ENCODE assay signal across 22 cellular contexts in genomic region chr6:80223743-80224212, GRCh38.
DNase-seq lines count a peak whose midpoint lies in the region; ATAC-seq and TF ChIP-seq lines count a peak whose summit lies in the region.
"Had no signal": no experiment of that assay in that cellular context is flagged by ENCODE, and none has a peak within 500 bp of the region (broad histone marks: within the 10 kb centered on the region; RNA-seq: fewer than 3 reads in every experiment).

No MANE protein-coding gene starts in this region.

- no peaks in the 10 kb centered on the region for H3K79me2 ChIP-seq in GM23248 (ENCODE audit: insufficient read depth)

- H3K36me3 ChIP-seq in GM23248 (ENCODE audit: low read depth) (no peaks in the 10 kb centered on the region), ascending aorta (no peaks in the 10 kb centered on the region)

- 3 to 7% methylated on average over 3 of the region's 3 CpGs for WGBS in GM23248 (ENCODE audit: low coverage in 1 of 2, low lambda C conversion rate in 2 of 2, missing lambda C conversion rate in 2 of 2), 2 experiments
- WGBS in right cardiac atrium, result 67% methylated on average over 3 of the region's 3 CpGs

- no peak overlapping the region for H3K27ac Mint-ChIP-seq in immature natural killer cell
- H3K27ac Mint-ChIP-seq: activated CD4-positive, alpha-beta T cell treated with anti-CD3 and anti-CD28 coated beads, Interleukin-2, amount 10 ng/mL, durations not matched to agents 24 days and 14 days; effector memory CD8-positive, alpha-beta T cell; memory B cell; naive thymus-derived CD4-positive, alpha-beta T cell had no signal

- H3K27me3 ChIP-seq in GM23248 (replicated peaks; ENCODE audit: insufficient read depth) (no peaks in the 10 kb centered on the region), right cardiac atrium (ENCODE audit: control insufficient read depth, insufficient read depth) (no peaks in the 10 kb centered on the region), ascending aorta (no peaks in the 10 kb centered on the region)

- no peak for TF ChIP-seq CTCF in AG04449 (IDR thresholded peaks at IDR 0.05; ENCODE audit: insufficient read depth, low read length, missing control alignments)
- TF ChIP-seq CTCF in cardiac fibroblast (IDR thresholded peaks at IDR 0.05; ENCODE audit: low read depth, low read length), result no peak
- TF ChIP-seq CTCF in ascending aorta (IDR thresholded peaks at IDR 0.05), result no peak

- H3K4me1 Mint-ChIP-seq in immature natural killer cell, result no peaks in the 10 kb centered on the region
- H3K4me1 Mint-ChIP-seq: activated CD4-positive, alpha-beta T cell treated with anti-CD3 and anti-CD28 coated beads, Interleukin-2, amount 10 ng/mL, durations not matched to agents 24 days and 14 days; memory B cell had no signal

- H4K20me1 ChIP-seq in GM23248 (ENCODE audit: insufficient read depth), result no peaks in the 10 kb centered on the region

- no peaks in the 10 kb centered on the region for H3K9me2 ChIP-seq in GM23248 (ENCODE audit: insufficient read depth)

- H3F3A ChIP-seq in GM23248 (ENCODE audit: insufficient read depth), result peaks cover 22% of the 10 kb centered on the region

- peak overlapping the region; percentile 58 for H3K4me2 ChIP-seq in GM23248 (ENCODE audit: unreplicated experiment)

- H3K9ac ChIP-seq in GM23248, result peak overlapping the region; percentile 31; the same call in 1 of the 2 replicates

- DNase-seq in AG04449 (ENCODE audit: low read depth, low spot score), result peak; percentile 71
- DNase-seq in GM23248, result peak; percentile 89
- peak; percentile 27 to 63 for DNase-seq in cardiac fibroblast (ENCODE audit: low read depth in 2 of 2)
- DNase-seq in right cardiac atrium, result peak in 2 of 3 donors; percentile 32 to 66
- no peak for DNase-seq in ascending aorta (ENCODE audit: low spot score in 2 of 2)
- DNase-seq in immature natural killer cell, result no peak
- DNase-seq in NCI-H69 (lab: John Stamatoyannopoulos, UW), result no peak
- DNase-seq: activated CD4-positive, alpha-beta T cell treated with anti-CD3 and anti-CD28 coated beads, Interleukin-2, amount 10 ng/mL, durations not matched to agents 24 days and 14 days; activated effector memory CD4-positive, alpha-beta T cell treated with Interleukin-2 at 50 U/mL for 16 hours; amniotic stem cell; DMS 273 treated with DMSO at 0.1 percent for 48 hours; effector memory CD8-positive, alpha-beta T cell; GF-D8; hypothalamus; kidney; MV-4-11; naive thymus-derived CD4-positive, alpha-beta T cell; NCI-H187 had no signal

- H3K4me3 Mint-ChIP-seq in immature natural killer cell, result no peak overlapping the region
- H3K4me3 Mint-ChIP-seq: activated CD4-positive, alpha-beta T cell treated with anti-CD3 and anti-CD28 coated beads, Interleukin-2, amount 10 ng/mL, durations not matched to agents 24 days and 14 days; effector memory CD8-positive, alpha-beta T cell; memory B cell; naive thymus-derived CD4-positive, alpha-beta T cell had no signal

- peak; percentile 62 to 78 for ATAC-seq in right cardiac atrium
- ATAC-seq in HG02938 (IDR thresholded peaks at IDR 0.05; ENCODE audit: unreplicated experiment), result no peak
- ATAC-seq: effector memory CD8-positive, alpha-beta T cell; K562; naive thymus-derived CD4-positive, alpha-beta T cell had no signal

- intact Hi-C loops in right cardiac atrium (cut with DNase I), result no loop called here
- intact Hi-C loops in ascending aorta (cut with DNase I), result no loop called here

- CTCF ChIA-PET in AG04449 (lab: Yijun Ruan, JAX), result interaction anchor here (1.4 to 1.6 kb wide), 2 partner anchors 10 to 96 kb away, joined by 3 to 11 read pairs; no protein-coding TSS in a partner anchor

- peaks cover 0 to 1% (median 0%) of the 10 kb centered on the region in 3 donors for H3K27me3 Mint-ChIP-seq in immature natural killer cell (ENCODE audit: low read depth in 3 of 3)
- H3K27me3 Mint-ChIP-seq: activated CD4-positive, alpha-beta T cell treated with anti-CD3 and anti-CD28 coated beads, Interleukin-2, amount 10 ng/mL, durations not matched to agents 24 days and 14 days; effector memory CD8-positive, alpha-beta T cell; memory B cell; naive thymus-derived CD4-positive, alpha-beta T cell had no signal

- 0 out of 2 replicates have a peak overlapping the region, but pooled peaks have one; percentile 1 for H2AFZ ChIP-seq in GM23248

- H3K9me3 ChIP-seq in GM23248 (ENCODE audit: low read depth), result no peaks in the 10 kb centered on the region
- H3K9me3 ChIP-seq in right cardiac atrium (ENCODE audit: control insufficient read depth, low read length), result no peaks in the 10 kb centered on the region
- no peaks in the 10 kb centered on the region for H3K9me3 ChIP-seq in ascending aorta

- H3K9me3 Mint-ChIP-seq in immature natural killer cell, result peaks cover 0 to 6% (median 0%) of the 10 kb centered on the region in 6 donors
- H3K9me3 Mint-ChIP-seq: effector memory CD8-positive, alpha-beta T cell had no signal

- H3K4me1 ChIP-seq in GM23248 (ENCODE audit: insufficient read depth) (peaks cover 29% of the 10 kb centered on the region), right cardiac atrium (ENCODE audit: control insufficient read depth, insufficient read depth, low read length) (no peaks in the 10 kb centered on the region), ascending aorta (no peaks in the 10 kb centered on the region)

- H3K27ac ChIP-seq in GM23248 (peak overlapping the region; percentile 59), right cardiac atrium (ENCODE audit: low read length) (no peak overlapping the region), ascending aorta (no peak overlapping the region)

- H3K36me3 Mint-ChIP-seq in immature natural killer cell, result peaks cover 7 to 16% (median 16%) of the 10 kb centered on the region in 3 donors

- in situ Hi-C loops in GM23248 (cut with MboI), result loop anchor here (25.0 kb wide), 2 partner anchors 1239 to 1514 kb away; no protein-coding TSS in a partner anchor

- POLR2A ChIA-PET in AG04449 (lab: Yijun Ruan, JAX), result no interaction called here

- H3K4me3 ChIP-seq in AG04449 (ENCODE audit: low read depth, low read length) (no peak overlapping the region), GM23248 (peak overlapping the region; percentile 20; the same call in 1 of the 2 replicates), cardiac fibroblast (replicated peaks in 1 of 2; ENCODE audit: low read depth in 2 of 2, low read length in 2 of 2) (no peak overlapping the region), right cardiac atrium (ENCODE audit: low read length) (no peak overlapping the region), ascending aorta (no peak overlapping the region)
- H3K4me3 ChIP-seq: K562, skin epidermis had no signal

Comparison
In these comparisons a context has a peak if more than half of its experiments do, and no peak if none do; other contexts are left out.
1. DNase-seq: peak in AG04449 (single experiment), GM23248 (single experiment), cardiac fibroblast (2 of 2) and right cardiac atrium (2 of 3); none in ascending aorta (0 of 2), immature natural killer cell (0 of 3) and NCI-H69 (single experiment).